ENCODE assay signal across 8 cellular contexts in the genomic region with DNA sequence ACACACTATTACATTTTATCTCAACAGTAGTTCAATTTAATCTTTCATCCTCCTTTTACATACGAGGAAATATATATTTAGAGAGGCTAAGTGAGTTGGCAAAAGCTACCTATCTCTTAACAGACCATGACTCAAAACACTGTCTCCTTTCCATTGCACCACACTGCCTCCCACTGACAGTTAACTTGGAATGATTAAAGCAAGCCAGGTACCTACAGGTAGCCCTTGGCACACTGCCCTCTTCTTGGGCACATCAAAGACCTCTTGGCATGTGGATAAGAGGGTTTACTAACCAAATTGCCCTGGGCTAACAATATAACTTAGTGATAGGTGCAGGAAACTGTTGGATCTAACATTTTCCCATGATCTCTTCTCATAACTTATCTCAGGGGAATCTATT. TPM values are rescaled to one million over a fixed set of nuclear protein-coding genes. Genes with fewer than 3 reads are reported as not detected.
DNase-seq lines count a peak whose midpoint lies in the region; ATAC-seq and TF ChIP-seq lines count a peak whose summit lies in the region.

No MANE protein-coding gene starts in this region.

- no peaks in the 10 kb centered on the region for H4K20me1 ChIP-seq in fibroblast of lung (ENCODE audit: control insufficient read depth, extremely low read depth, insufficient read depth, low read length)

- POLR2A ChIA-PET in Panc1 (lab: Charles Lee): no interaction called here

- WGBS in heart right ventricle, 2 donors: 9 to 31% methylated on average over 1 of the region's 1 CpG

- ATAC-seq in heart right ventricle (no peak), Panc1 (no peak), HG03097 (IDR thresholded peaks at IDR 0.05; ENCODE audit: low FRiP score, unreplicated experiment) (no peak)

- peak overlapping the region in 6 of 10 donors; percentile 0 to 95 (median 56) for H3K27ac ChIP-seq in heart right ventricle
- H3K27ac ChIP-seq in Panc1 (ENCODE audit: low read length): no peak overlapping the region
- no peak overlapping the region for H3K27ac ChIP-seq in fibroblast of lung (ENCODE audit: insufficient read depth, low read length)

- intact Hi-C loops in heart right ventricle (cut with DNase I): loop anchor here in 2 of 10 donors (10.0 kb wide), 2 partner anchors 55 to 105 kb away; no protein-coding TSS in a partner anchor
- intact Hi-C loops in cardiac septum (cut with DNase I): no loop called here
- intact Hi-C loops in Panc1 (cut with micrococcal nuclease; ENCODE audit: unreplicated experiment): no loop called here

- H2AFZ ChIP-seq in fibroblast of lung (ENCODE audit: low read length): no peak overlapping the region

- H3K36me3 ChIP-seq in heart right ventricle (no peaks in the 10 kb centered on the region), Panc1 (ENCODE audit: control insufficient read depth, insufficient read depth, low read length) (peaks cover 3% of the 10 kb centered on the region; the same call in 1 of the 2 replicates), fibroblast of lung (ENCODE audit: control insufficient read depth, insufficient read depth, low read length) (no peaks in the 10 kb centered on the region)

- H3K27me3 ChIP-seq in heart right ventricle (no peaks in the 10 kb centered on the region), Panc1 (ENCODE audit: control insufficient read depth, insufficient read depth, low read length) (no peaks in the 10 kb centered on the region), fibroblast of lung (ENCODE audit: control insufficient read depth, insufficient read depth, low read length) (no peaks in the 10 kb centered on the region)

- H3K4me1 ChIP-seq in heart right ventricle (peaks cover 0 to 86% (median 71%) of the 10 kb centered on the region in 9 donors), Panc1 (ENCODE audit: control insufficient read depth, insufficient read depth, low read length) (peaks cover 15% of the 10 kb centered on the region; the same call in 1 of the 2 replicates), fibroblast of lung (ENCODE audit: control insufficient read depth, extremely low read depth, insufficient read depth, low read length) (no peaks in the 10 kb centered on the region)

- DNase-seq in heart right ventricle (no peak), cardiac septum (ENCODE audit: low spot score) (no peak), Panc1 (ENCODE audit: low read depth, low spot score) (no peak), fibroblast of lung (ENCODE audit: low read depth in 2 of 2) (no peak), superior temporal gyrus (ENCODE audit: extremely low spot score) (peak; percentile 18), SKM-1 treated with dmso at 0.1 percent for 144 hours (lab: John Stamatoyannopoulos, UW; ENCODE audit: unreplicated experiment) (no peak)
- DNase-seq in stimulated activated CD4-positive, alpha-beta T cell treated with anti-CD3 and anti-CD28 coated beads, Interleukin-1b, Interleukin-23, amount 100 ng/mL, for 48 hours: no peak

- CTCF ChIA-PET in Panc1 (lab: Charles Lee): no interaction called here

- H3K9me3 ChIP-seq in heart right ventricle (no peaks in the 10 kb centered on the region), Panc1 (ENCODE audit: control insufficient read depth, insufficient read depth, low read depth, low read length) (no peaks in the 10 kb centered on the region), fibroblast of lung (ENCODE audit: control insufficient read depth, insufficient read depth, low read depth, low read length) (no peaks in the 10 kb centered on the region)

- H3K4me3 ChIP-seq in heart right ventricle: peak overlapping the region in 6 of 10 donors; percentile 87 to 98 (median 98)
- peak overlapping the region; percentile 73 to 82; a peak in 1 of 4 replicates for H3K4me3 ChIP-seq in Panc1 (ENCODE audit: low read depth in 2 of 2, low read length in 2 of 2)
- no peak overlapping the region for H3K4me3 ChIP-seq in fibroblast of lung (replicated peaks in 1 of 4; ENCODE audit: control extremely low read depth in 1 of 4, insufficient read depth in 1 of 4, low read depth in 3 of 4, low read length in 4 of 4)

- no TSS peak for BruUV-seq in Panc1 (replicated peaks; lab: Mats Ljungman, UMichigan)

- peaks cover 48% of the 10 kb centered on the region for H3K79me2 ChIP-seq in fibroblast of lung (ENCODE audit: control insufficient read depth, insufficient read depth, low read length)

- H3K9ac ChIP-seq in fibroblast of lung (ENCODE audit: insufficient read depth, low read length): no peak overlapping the region

- peak overlapping the region; percentile 26 for H3K4me2 ChIP-seq in fibroblast of lung (ENCODE audit: extremely low read depth, insufficient read depth, low read length)

- in situ Hi-C loops in Panc1 (cut with HindIII; ENCODE audit: low pct_unique_long_range_greater_than_20kb, low sequenced_read_pairs): no loop called here

- no peak for TF ChIP-seq CTCF in heart right ventricle (IDR thresholded peaks at IDR 0.05)
- 0 out of 2 replicates have a peak, but pooled peaks have one; percentile 2 for TF ChIP-seq CTCF in Panc1 (IDR thresholded peaks at IDR 0.05)
- TF ChIP-seq CTCF in fibroblast of lung (conservative IDR thresholded peaks at IDR 0.05 in 1 of 2, IDR thresholded peaks at IDR 0.05 in 1 of 2; ENCODE audit: low read depth in 1 of 2, low read length in 2 of 2): no peak

RNA-seq across cellular contexts. Expression of a gene that starts 1.9 kb away (rescaled TPM):
- total RNA-seq in heart right ventricle: 1 to 10 TPM; 3.3 to 5.9 (median 4.6) TPM
- polyA plus RNA-seq in heart right ventricle: 1 to 10 TPM; 3.1 to 3.7 TPM
- total RNA-seq in cardiac septum: 5.5 TPM
- 4.7 TPM for total RNA-seq in Panc1 (2021; ENCODE audit: unreplicated experiment)
- 2.1 TPM for polyA plus RNA-seq in Panc1 (2012; ENCODE audit: insufficient read length)
- total RNA-seq in fibroblast of lung: 7.1 and 7.7 TPM in 2 replicates
- 7.2 and 9.7 TPM in 2 replicates for polyA plus RNA-seq in fibroblast of lung
- polyA plus RNA-seq in fibroblast of lung (2012): 4.5 and 5.8 TPM in 2 replicates
- 0.12 and 0.19 TPM in 2 replicates for polyA minus RNA-seq in fibroblast of lung (ENCODE audit: low replicate concordance)

RNA-seq across cellular contexts. Expression of a gene that starts 4.7 kb away (rescaled TPM):
- total RNA-seq in heart right ventricle (10 to 100 TPM in 2 of 10 donors, 1 to 10 TPM in 8; 7.0 to 12.6 (median 9.3) TPM), cardiac septum (11.4 TPM), Panc1 (2021; ENCODE audit: unreplicated experiment) (8.2 TPM), fibroblast of lung (7.7 and 11.6 TPM in 2 replicates)
- polyA plus RNA-seq in heart right ventricle (10 to 100 TPM in 1 of 2 donors, 1 to 10 TPM in 1; 3.7 to 16.2 TPM), fibroblast of lung (7.8 and 9.4 TPM in 2 replicates)
- polyA plus RNA-seq in Panc1 (2012; ENCODE audit: insufficient read length): 2.9 TPM
- 5.6 and 6.8 TPM in 2 replicates for polyA plus RNA-seq in fibroblast of lung (2012)
- 0.59 and 1.2 TPM in 2 replicates for polyA minus RNA-seq in fibroblast of lung (ENCODE audit: low replicate concordance)

RNA-seq across cellular contexts. Expression of a gene that starts 49.5 kb away (rescaled TPM):
- total RNA-seq in heart right ventricle (10 to 100 TPM in 1 of 10 donors, 1 to 10 TPM in 8, under 1 TPM in 1; 0.83 to 20.8 (median 2.0) TPM), cardiac septum (4.0 TPM), Panc1 (2021; ENCODE audit: unreplicated experiment) (1.4 TPM), fibroblast of lung (4.8 and 5.4 TPM in 2 replicates)
- polyA plus RNA-seq in heart right ventricle (1 to 10 TPM in 1 of 2 donors, under 1 TPM in 1; 0.52 to 2.6 TPM), fibroblast of lung (1.5 and 1.8 TPM in 2 replicates)
- not detected for polyA plus RNA-seq in Panc1 (2012; ENCODE audit: insufficient read length)
- 1.3 and 2.7 TPM in 2 replicates for polyA plus RNA-seq in fibroblast of lung (2012)
- polyA minus RNA-seq in fibroblast of lung (ENCODE audit: low replicate concordance): not detected in 2 replicates

Comparison
In these comparisons a context has a peak if more than half of its experiments do, and no peak if none do; other contexts are left out.
1. H3K27ac ChIP-seq: peak in heart right ventricle (6 of 10); none in Panc1 (single experiment) and fibroblast of lung (single experiment).
2. H3K4me3 ChIP-seq: peak in heart right ventricle (6 of 10) and Panc1 (2 of 2); none in fibroblast of lung (0 of 4).